In genomic region chr2:152090726-152091125, GRCh38 we compare ENCODE assay signal across 1 cellular context. TPM values are rescaled to one million over a fixed set of nuclear protein-coding genes. Genes with fewer than 3 reads are reported as not detected.
"Had no signal": no experiment of that assay in that cellular context is flagged by ENCODE, and none has a peak within 500 bp of the region (broad histone marks: within the 10 kb centered on the region; RNA-seq: fewer than 3 reads in every experiment).

No MANE protein-coding gene starts in this region.

RNA-seq across cellular contexts. Expression of gene CACNB4, which starts 8.1 kb away (rescaled TPM):
- total RNA-seq: M059J had no signal
